Comparison of ENCODE assay signal across 1 cellular context in the genomic region with DNA sequence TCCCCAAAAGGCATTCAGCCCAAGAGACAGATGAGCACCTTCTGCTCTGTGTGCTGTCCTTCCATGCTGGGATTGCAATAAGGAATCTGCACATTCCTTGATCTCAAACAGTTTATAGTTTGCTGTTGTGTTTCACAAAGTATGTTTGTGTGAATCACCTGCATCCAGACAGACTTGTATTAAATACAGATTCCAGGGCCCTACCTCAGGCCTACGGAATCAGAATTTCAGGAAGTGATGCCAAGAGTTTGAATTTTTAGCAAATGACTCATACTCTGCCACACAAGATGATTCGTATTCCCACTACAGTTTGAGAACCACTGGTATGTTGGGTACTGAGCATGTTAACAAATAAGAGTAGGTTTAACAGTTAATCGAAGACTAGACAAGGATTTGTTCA.
TF ChIP-seq lines count a peak whose summit lies in the region.

No MANE protein-coding gene starts in this region.

TF ChIP-seq in K562, 482 proteins besides CTCF, POLR2A, EP300 and RAD21 (continued from another document and continues in another):
- TF ChIP-seq, protein P1, sequence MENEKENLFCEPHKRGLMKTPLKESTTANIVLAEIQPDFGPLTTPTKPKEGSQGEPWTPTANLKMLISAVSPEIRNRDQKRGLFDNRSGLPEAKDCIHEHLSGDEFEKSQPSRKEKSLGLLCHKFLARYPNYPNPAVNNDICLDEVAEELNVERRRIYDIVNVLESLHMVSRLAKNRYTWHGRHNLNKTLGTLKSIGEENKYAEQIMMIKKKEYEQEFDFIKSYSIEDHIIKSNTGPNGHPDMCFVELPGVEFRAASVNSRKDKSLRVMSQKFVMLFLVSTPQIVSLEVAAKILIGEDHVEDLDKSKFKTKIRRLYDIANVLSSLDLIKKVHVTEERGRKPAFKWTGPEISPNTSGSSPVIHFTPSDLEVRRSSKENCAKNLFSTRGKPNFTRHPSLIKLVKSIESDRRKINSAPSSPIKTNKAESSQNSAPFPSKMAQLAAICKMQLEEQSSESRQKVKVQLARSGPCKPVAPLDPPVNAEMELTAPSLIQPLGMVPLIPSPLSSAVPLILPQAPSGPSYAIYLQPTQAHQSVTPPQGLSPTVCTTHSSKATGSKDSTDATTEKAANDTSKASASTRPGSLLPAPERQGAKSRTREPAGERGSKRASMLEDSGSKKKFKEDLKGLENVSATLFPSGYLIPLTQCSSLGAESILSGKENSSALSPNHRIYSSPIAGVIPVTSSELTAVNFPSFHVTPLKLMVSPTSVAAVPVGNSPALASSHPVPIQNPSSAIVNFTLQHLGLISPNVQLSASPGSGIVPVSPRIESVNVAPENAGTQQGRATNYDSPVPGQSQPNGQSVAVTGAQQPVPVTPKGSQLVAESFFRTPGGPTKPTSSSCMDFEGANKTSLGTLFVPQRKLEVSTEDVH (IDR thresholded peaks at IDR 0.05; ENCODE audit: low read depth, partially characterized antibody) = no peak
- TF ChIP-seq FOSL1 (tag; conservative IDR thresholded peaks at IDR 0.05) (peak; percentile 89), ZNF347 (CRISPR knock-in tag; IDR thresholded peaks at IDR 0.05; ENCODE audit: low read depth) (no peak), PRPF4 (IDR thresholded peaks at IDR 0.05; ENCODE audit: insufficient read depth, low read depth, low read length, poor library complexity, severe bottlenecking) (no peak), MEIS2 (IDR thresholded peaks at IDR 0.05; ENCODE audit: partially characterized antibody) (no peak), ATF1 (CRISPR knock-in tag; IDR thresholded peaks at IDR 0.05) (no peak), ATF1 (tag; IDR thresholded peaks at IDR 0.05) (no peak), GABPA (tag; conservative IDR thresholded peaks at IDR 0.05; ENCODE audit: low read depth) (peak; percentile 41; the same call in 1 of the 2 replicates), CREM (IDR thresholded peaks at IDR 0.05; ENCODE audit: low read depth) (peak; percentile 25; the same call in 1 of the 2 replicates), SMARCA4 (IDR thresholded peaks at IDR 0.05) (peak; percentile 49; the same call in 1 of the 2 replicates), SIN3B (IDR thresholded peaks at IDR 0.05; ENCODE audit: low read depth) (no peak), L3MBTL2 (IDR thresholded peaks at IDR 0.05) (no peak), THRAP3 (IDR thresholded peaks at IDR 0.05; ENCODE audit: borderline replicate concordance) (no peak), TEAD4 (IDR thresholded peaks at IDR 0.05; ENCODE audit: low read length) (peak; percentile 71), TEAD4 (CRISPR knock-in tag; IDR thresholded peaks at IDR 0.05; ENCODE audit: borderline replicate concordance) (no peak), ZNF197 (CRISPR knock-in tag; IDR thresholded peaks at IDR 0.05; ENCODE audit: low read depth) (no peak), NFIC (IDR thresholded peaks at IDR 0.05) (peak; percentile 61), MEF2A (IDR thresholded peaks at IDR 0.05; ENCODE audit: control insufficient read depth, low read depth, low read length) (peak; percentile 73), SP2 (IDR thresholded peaks at IDR 0.05; ENCODE audit: extremely low read depth, low read depth, low read length, poor library complexity, severe bottlenecking) (no peak), KLF10 (CRISPR knock-in tag; IDR thresholded peaks at IDR 0.05) (no peak), FOS (IDR thresholded peaks at IDR 0.05; ENCODE audit: extremely low read depth, insufficient read length) (peak; percentile 37), TEAD1 (CRISPR knock-in tag; IDR thresholded peaks at IDR 0.05) (peak; percentile 25 to 72; a peak in 1 of 4 replicates), MAZ (CRISPR knock-in tag; conservative IDR thresholded peaks at IDR 0.05 in 1 of 2, IDR thresholded peaks at IDR 0.05 in 1 of 2) (no peak), HEY1 (CRISPR knock-in tag; IDR thresholded peaks at IDR 0.05; ENCODE audit: borderline replicate concordance) (no peak), FUS (optimal IDR thresholded peaks at IDR 0.05; ENCODE audit: low read depth, low read length) (no peak), HNRNPK (IDR thresholded peaks at IDR 0.05; ENCODE audit: low read depth, low read length, poor library complexity, severe bottlenecking) (no peak), HDAC3 (IDR thresholded peaks at IDR 0.05; ENCODE audit: borderline replicate concordance, partially characterized antibody) (no peak), ZNF764 (CRISPR knock-in tag; IDR thresholded peaks at IDR 0.05; ENCODE audit: low read depth) (no peak), CTBP1 (IDR thresholded peaks at IDR 0.05; ENCODE audit: borderline replicate concordance) (0 out of 2 replicates have a peak, but pooled peaks have one; percentile 22), PURB (CRISPR knock-in tag; IDR thresholded peaks at IDR 0.05; ENCODE audit: low read depth) (no peak), MEF2D (tag; conservative IDR thresholded peaks at IDR 0.05; ENCODE audit: low read depth) (0 out of 2 replicates have a peak, but pooled peaks have one; percentile 21), ETV6 (IDR thresholded peaks at IDR 0.05; ENCODE audit: borderline replicate concordance in 1 of 2, low read depth in 2 of 2, low read length in 1 of 2) (no peak), ETV6 (CRISPR knock-in tag; IDR thresholded peaks at IDR 0.05; ENCODE audit: borderline replicate concordance) (no peak), JUN (IDR thresholded peaks at IDR 0.05; ENCODE audit: borderline replicate concordance, low read depth, low read length) (peak; percentile 44; the same call in 1 of the 2 replicates), JUN (CRISPR knock-in tag; IDR thresholded peaks at IDR 0.05; ENCODE audit: borderline replicate concordance) (no peak), ARID1B (IDR thresholded peaks at IDR 0.05) (peak; percentile 37; the same call in 1 of the 2 replicates), PHF8 (IDR thresholded peaks at IDR 0.05; ENCODE audit: borderline replicate concordance, low read length) (no peak)
- TF ChIP-seq, protein P2, sequence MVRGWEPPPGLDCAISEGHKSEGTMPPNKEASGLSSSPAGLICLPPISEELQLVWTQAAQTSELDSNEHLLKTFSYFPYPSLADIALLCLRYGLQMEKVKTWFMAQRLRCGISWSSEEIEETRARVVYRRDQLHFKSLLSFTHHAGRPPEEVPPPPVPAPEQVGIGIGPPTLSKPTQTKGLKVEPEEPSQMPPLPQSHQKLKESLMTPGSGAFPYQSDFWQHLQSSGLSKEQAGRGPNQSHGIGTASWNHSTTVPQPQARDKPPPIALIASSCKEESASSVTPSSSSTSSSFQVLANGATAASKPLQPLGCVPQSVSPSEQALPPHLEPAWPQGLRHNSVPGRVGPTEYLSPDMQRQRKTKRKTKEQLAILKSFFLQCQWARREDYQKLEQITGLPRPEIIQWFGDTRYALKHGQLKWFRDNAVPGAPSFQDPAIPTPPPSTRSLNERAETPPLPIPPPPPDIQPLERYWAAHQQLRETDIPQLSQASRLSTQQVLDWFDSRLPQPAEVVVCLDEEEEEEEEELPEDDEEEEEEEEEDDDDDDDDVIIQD (CRISPR knock-in tag; IDR thresholded peaks at IDR 0.05) = no peak
- TF ChIP-seq, protein P3, sequence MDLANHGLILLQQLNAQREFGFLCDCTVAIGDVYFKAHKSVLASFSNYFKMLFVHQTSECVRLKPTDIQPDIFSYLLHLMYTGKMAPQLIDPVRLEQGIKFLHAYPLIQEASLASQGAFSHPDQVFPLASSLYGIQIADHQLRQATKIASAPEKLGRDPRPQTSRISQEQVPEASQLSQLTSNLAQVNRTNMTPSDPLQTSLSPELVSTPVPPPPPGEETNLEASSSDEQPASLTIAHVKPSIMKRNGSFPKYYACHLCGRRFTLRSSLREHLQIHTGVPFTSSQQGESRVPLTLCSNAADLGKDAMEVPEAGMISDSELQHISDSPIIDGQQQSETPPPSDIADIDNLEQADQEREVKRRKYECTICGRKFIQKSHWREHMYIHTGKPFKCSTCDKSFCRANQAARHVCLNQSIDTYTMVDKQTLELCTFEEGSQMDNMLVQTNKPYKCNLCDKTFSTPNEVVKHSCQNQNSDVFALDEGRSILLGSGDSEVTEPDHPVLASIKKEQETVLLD (IDR thresholded peaks at IDR 0.05) = no peak
- TF ChIP-seq, protein P4, sequence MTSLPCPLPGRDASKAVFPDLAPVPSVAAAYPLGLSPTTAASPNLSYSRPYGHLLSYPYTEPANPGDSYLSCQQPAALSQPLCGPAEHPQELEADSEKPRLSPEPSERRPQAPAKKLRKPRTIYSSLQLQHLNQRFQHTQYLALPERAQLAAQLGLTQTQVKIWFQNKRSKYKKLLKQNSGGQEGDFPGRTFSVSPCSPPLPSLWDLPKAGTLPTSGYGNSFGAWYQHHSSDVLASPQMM (CRISPR knock-in tag; IDR thresholded peaks at IDR 0.05) = no peak
- TF ChIP-seq, protein P5, sequence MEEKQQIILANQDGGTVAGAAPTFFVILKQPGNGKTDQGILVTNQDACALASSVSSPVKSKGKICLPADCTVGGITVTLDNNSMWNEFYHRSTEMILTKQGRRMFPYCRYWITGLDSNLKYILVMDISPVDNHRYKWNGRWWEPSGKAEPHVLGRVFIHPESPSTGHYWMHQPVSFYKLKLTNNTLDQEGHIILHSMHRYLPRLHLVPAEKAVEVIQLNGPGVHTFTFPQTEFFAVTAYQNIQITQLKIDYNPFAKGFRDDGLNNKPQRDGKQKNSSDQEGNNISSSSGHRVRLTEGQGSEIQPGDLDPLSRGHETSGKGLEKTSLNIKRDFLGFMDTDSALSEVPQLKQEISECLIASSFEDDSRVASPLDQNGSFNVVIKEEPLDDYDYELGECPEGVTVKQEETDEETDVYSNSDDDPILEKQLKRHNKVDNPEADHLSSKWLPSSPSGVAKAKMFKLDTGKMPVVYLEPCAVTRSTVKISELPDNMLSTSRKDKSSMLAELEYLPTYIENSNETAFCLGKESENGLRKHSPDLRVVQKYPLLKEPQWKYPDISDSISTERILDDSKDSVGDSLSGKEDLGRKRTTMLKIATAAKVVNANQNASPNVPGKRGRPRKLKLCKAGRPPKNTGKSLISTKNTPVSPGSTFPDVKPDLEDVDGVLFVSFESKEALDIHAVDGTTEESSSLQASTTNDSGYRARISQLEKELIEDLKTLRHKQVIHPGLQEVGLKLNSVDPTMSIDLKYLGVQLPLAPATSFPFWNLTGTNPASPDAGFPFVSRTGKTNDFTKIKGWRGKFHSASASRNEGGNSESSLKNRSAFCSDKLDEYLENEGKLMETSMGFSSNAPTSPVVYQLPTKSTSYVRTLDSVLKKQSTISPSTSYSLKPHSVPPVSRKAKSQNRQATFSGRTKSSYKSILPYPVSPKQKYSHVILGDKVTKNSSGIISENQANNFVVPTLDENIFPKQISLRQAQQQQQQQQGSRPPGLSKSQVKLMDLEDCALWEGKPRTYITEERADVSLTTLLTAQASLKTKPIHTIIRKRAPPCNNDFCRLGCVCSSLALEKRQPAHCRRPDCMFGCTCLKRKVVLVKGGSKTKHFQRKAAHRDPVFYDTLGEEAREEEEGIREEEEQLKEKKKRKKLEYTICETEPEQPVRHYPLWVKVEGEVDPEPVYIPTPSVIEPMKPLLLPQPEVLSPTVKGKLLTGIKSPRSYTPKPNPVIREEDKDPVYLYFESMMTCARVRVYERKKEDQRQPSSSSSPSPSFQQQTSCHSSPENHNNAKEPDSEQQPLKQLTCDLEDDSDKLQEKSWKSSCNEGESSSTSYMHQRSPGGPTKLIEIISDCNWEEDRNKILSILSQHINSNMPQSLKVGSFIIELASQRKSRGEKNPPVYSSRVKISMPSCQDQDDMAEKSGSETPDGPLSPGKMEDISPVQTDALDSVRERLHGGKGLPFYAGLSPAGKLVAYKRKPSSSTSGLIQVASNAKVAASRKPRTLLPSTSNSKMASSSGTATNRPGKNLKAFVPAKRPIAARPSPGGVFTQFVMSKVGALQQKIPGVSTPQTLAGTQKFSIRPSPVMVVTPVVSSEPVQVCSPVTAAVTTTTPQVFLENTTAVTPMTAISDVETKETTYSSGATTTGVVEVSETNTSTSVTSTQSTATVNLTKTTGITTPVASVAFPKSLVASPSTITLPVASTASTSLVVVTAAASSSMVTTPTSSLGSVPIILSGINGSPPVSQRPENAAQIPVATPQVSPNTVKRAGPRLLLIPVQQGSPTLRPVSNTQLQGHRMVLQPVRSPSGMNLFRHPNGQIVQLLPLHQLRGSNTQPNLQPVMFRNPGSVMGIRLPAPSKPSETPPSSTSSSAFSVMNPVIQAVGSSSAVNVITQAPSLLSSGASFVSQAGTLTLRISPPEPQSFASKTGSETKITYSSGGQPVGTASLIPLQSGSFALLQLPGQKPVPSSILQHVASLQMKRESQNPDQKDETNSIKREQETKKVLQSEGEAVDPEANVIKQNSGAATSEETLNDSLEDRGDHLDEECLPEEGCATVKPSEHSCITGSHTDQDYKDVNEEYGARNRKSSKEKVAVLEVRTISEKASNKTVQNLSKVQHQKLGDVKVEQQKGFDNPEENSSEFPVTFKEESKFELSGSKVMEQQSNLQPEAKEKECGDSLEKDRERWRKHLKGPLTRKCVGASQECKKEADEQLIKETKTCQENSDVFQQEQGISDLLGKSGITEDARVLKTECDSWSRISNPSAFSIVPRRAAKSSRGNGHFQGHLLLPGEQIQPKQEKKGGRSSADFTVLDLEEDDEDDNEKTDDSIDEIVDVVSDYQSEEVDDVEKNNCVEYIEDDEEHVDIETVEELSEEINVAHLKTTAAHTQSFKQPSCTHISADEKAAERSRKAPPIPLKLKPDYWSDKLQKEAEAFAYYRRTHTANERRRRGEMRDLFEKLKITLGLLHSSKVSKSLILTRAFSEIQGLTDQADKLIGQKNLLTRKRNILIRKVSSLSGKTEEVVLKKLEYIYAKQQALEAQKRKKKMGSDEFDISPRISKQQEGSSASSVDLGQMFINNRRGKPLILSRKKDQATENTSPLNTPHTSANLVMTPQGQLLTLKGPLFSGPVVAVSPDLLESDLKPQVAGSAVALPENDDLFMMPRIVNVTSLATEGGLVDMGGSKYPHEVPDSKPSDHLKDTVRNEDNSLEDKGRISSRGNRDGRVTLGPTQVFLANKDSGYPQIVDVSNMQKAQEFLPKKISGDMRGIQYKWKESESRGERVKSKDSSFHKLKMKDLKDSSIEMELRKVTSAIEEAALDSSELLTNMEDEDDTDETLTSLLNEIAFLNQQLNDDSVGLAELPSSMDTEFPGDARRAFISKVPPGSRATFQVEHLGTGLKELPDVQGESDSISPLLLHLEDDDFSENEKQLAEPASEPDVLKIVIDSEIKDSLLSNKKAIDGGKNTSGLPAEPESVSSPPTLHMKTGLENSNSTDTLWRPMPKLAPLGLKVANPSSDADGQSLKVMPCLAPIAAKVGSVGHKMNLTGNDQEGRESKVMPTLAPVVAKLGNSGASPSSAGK (IDR thresholded peaks at IDR 0.05) = no peak
- TF ChIP-seq, protein P6, sequence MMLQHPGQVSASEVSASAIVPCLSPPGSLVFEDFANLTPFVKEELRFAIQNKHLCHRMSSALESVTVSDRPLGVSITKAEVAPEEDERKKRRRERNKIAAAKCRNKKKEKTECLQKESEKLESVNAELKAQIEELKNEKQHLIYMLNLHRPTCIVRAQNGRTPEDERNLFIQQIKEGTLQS (IDR thresholded peaks at IDR 0.05) = peak; percentile 90
- TF ChIP-seq, protein P6 (CRISPR knock-in tag; conservative IDR thresholded peaks at IDR 0.05) = peak; percentile 71; the same call in 1 of the 2 replicates
